9 cellular contexts compared by ENCODE assay signal in the genomic region with DNA sequence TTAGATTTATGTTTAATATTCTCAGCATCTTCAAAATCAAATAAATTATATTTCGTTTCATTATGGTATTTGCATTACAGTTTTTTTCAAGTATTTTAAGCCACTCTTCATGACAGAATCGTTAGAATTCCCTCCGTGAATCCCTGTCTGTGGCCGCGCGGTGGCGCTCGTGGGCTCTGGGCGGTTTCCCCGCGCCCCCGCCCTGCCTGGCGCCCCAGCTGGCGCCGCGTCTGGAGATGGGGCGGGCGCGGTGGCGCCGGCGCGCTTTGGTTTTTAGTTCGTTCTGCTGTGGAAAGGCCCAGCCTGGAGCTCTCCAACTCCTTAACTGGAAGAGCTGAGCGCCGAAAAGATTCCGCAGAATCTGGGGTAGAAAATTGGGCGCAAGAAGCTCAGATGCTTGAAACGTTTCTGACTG. TPM values are rescaled to one million over a fixed set of nuclear protein-coding genes. Genes with fewer than 3 reads are reported as not detected.
DNase-seq lines count a peak whose midpoint lies in the region; ATAC-seq and TF ChIP-seq lines count a peak whose summit lies in the region.
"Had no signal": no experiment of that assay in that cellular context is flagged by ENCODE, and none has a peak within 500 bp of the region (broad histone marks: within the 10 kb centered on the region; RNA-seq: fewer than 3 reads in every experiment).

No MANE protein-coding gene starts in this region.

- H3K9ac ChIP-seq in IMR-90 (ENCODE audit: low read depth, low read length) (peak overlapping the region; percentile 16), adipocyte (ENCODE audit: low read length) (peak overlapping the region; percentile 76)

- CTCF ChIA-PET in CD8-positive, alpha-beta T cell (lab: Charles Lee) = interaction anchor here (0.6 to 1.1 kb wide), 6 partner anchors 8 to 109 kb away, joined by 3 to 4 read pairs (median 3); no protein-coding TSS in a partner anchor
- CTCF ChIA-PET in IMR-90 (lab: Yijun Ruan, JAX) = interaction anchor here (0.8 to 1.1 kb wide), 2 partner anchors 13 to 22 kb away, joined by 4 read pairs; no protein-coding TSS in a partner anchor

- no peak overlapping the region for H3K27ac ChIP-seq in CD8-positive, alpha-beta T cell (ENCODE audit: low read depth, low read length)
- peak overlapping the region; percentile 17; the same call in 1 of the 2 replicates for H3K27ac ChIP-seq in IMR-90 (ENCODE audit: insufficient read depth, low read length)
- H3K27ac ChIP-seq in heart left ventricle = peak overlapping the region in 6 of 12 donors; percentile 15 to 68 (median 32)

- H3K14ac ChIP-seq in IMR-90 (replicated peaks; ENCODE audit: low read depth, low read length) = peak overlapping the region; percentile 61; the same call in 1 of the 2 replicates

- H3K23ac ChIP-seq in IMR-90 (ENCODE audit: low read depth, low read length) = no peak overlapping the region

- POLR2A ChIA-PET in CD8-positive, alpha-beta T cell (lab: Charles Lee) = interaction anchor here (1.0 kb wide), 1 partner anchor 28 kb away, joined by 3 read pairs; no protein-coding TSS in a partner anchor
- POLR2A ChIA-PET in IMR-90 (lab: Charles Lee; ENCODE audit: unreplicated experiment) = no interaction called here

- peak overlapping the region in 1 of 2 experiments; percentile 12; a peak in 1 of 4 replicates for H4K8ac ChIP-seq in IMR-90 (ENCODE audit: low read depth in 2 of 2, low read length in 2 of 2)

- H2AK9ac ChIP-seq in IMR-90 (replicated peaks; ENCODE audit: low read depth, low read length, poor library complexity) = peak overlapping the region; percentile 47

- H3K4ac ChIP-seq in IMR-90 (ENCODE audit: low read depth, low read length) = no peak overlapping the region

- H4K5ac ChIP-seq in IMR-90 (ENCODE audit: low read depth, low read length) = no peak overlapping the region

- no peaks in the 10 kb centered on the region for H3K27me3 Mint-ChIP-seq in CD8-positive, alpha-beta T cell (ENCODE audit: low read depth)
- H3K27me3 Mint-ChIP-seq in progenitor cell of endocrine pancreas = no peaks in the 10 kb centered on the region
- H3K27me3 Mint-ChIP-seq: IgD-negative memory B cell had no signal

- peaks cover 18% of the 10 kb centered on the region in 2 experiments for H3K79me1 ChIP-seq in IMR-90 (ENCODE audit: low read depth in 1 of 2, low read length in 2 of 2)

- H3K4me3 ChIP-seq in CD8-positive, alpha-beta T cell (ENCODE audit: low read depth, low read length) = no peak overlapping the region
- H3K4me3 ChIP-seq in IMR-90 (ENCODE audit: insufficient read depth, low read depth, low read length) = no peak overlapping the region
- H3K4me3 ChIP-seq in adipocyte (ENCODE audit: low read length) = peak overlapping the region; percentile 60
- peak overlapping the region in 9 of 12 donors; percentile 20 to 54 (median 36) for H3K4me3 ChIP-seq in heart left ventricle

- H3K36me3 Mint-ChIP-seq in CD8-positive, alpha-beta T cell = peaks cover 69% of the 10 kb centered on the region
- H3K36me3 Mint-ChIP-seq in progenitor cell of endocrine pancreas (ENCODE audit: insufficient read depth) = peaks cover 39% of the 10 kb centered on the region

- no peak overlapping the region for H2BK5ac ChIP-seq in IMR-90 (ENCODE audit: low read depth, low read length, poor library complexity, severe bottlenecking)

- no peak overlapping the region for H4K91ac ChIP-seq in IMR-90 (ENCODE audit: insufficient read depth, low read depth, low read length)

- H3K4me1 Mint-ChIP-seq in CD8-positive, alpha-beta T cell (ENCODE audit: low read depth) = peaks cover 40% of the 10 kb centered on the region
- no peaks in the 10 kb centered on the region for H3K4me1 Mint-ChIP-seq in progenitor cell of endocrine pancreas (ENCODE audit: low read depth)
- H3K4me1 Mint-ChIP-seq: IgD-negative memory B cell had no signal

- no peaks in the 10 kb centered on the region for H3K9me3 ChIP-seq in CD8-positive, alpha-beta T cell (ENCODE audit: low read length)
- H3K9me3 ChIP-seq in IMR-90 (ENCODE audit: control insufficient read depth, insufficient read depth, low read length) (no peaks in the 10 kb centered on the region), adipocyte (ENCODE audit: control insufficient read depth, low read length) (no peaks in the 10 kb centered on the region), heart left ventricle (peaks cover 0 to 9% (median 0%) of the 10 kb centered on the region in 12 donors)

- BruUV-seq in IMR-90 (replicated peaks; lab: Mats Ljungman, UMichigan) = no TSS peak

- no peak overlapping the region for H3K18ac ChIP-seq in IMR-90 (ENCODE audit: low read depth, low read length)

- no peaks in the 10 kb centered on the region for H3K27me3 ChIP-seq in CD8-positive, alpha-beta T cell (ENCODE audit: insufficient read depth, low read length)
- H3K27me3 ChIP-seq in IMR-90 (ENCODE audit: control insufficient read depth, insufficient read depth, low read length) (no peaks in the 10 kb centered on the region), adipocyte (replicated peaks; ENCODE audit: control insufficient read depth, insufficient read depth, low read length) (no peaks in the 10 kb centered on the region), heart left ventricle (peaks cover 0 to under 1% (median 0%) of the 10 kb centered on the region in 9 donors)

- peaks cover 5% of the 10 kb centered on the region for H3K9me3 Mint-ChIP-seq in CD8-positive, alpha-beta T cell
- H3K9me3 Mint-ChIP-seq in progenitor cell of endocrine pancreas (ENCODE audit: low read depth) = peaks cover 7% of the 10 kb centered on the region

- TF ChIP-seq CTCF in CD8-positive, alpha-beta T cell (IDR thresholded peaks at IDR 0.05) = no peak
- TF ChIP-seq CTCF in IMR-90 (conservative IDR thresholded peaks at IDR 0.05; ENCODE audit: low read depth, low read length) (peak; percentile 93), heart left ventricle (IDR thresholded peaks at IDR 0.05) (peak; percentile 55 to 94 (median 78)), progenitor cell of endocrine pancreas (IDR thresholded peaks at IDR 0.05; ENCODE audit: unreplicated experiment) (peak; percentile 71)

- H2BK20ac ChIP-seq in IMR-90 (ENCODE audit: low read depth, low read length) = no peak overlapping the region

- WGBS in IMR-90 (ENCODE audit: extremely low coverage in 2 of 2, insufficient read length in 1 of 2), 2 experiments = 13% methylated on average over 13 of the region's 29 CpGs; no CpG with 5 or more reads in 1 of the 2 experiments
- 18 to 26% (median 20%) methylated on average over 29 of the region's 29 CpGs for WGBS in heart left ventricle, 4 donors

- peak in 4 of 7 experiments; percentile 17 to 76 (median 61) for DNase-seq in CD8-positive, alpha-beta T cell
- DNase-seq in IMR-90 = peak; percentile 82
- DNase-seq in adipocyte (ENCODE audit: low read depth) = peak; percentile 82
- DNase-seq in heart left ventricle = peak; percentile 54 to 81 (median 70)
- no peak for DNase-seq in progenitor cell of endocrine pancreas (ENCODE audit: low spot score, unreplicated experiment)
- DNase-seq in NCI-H2081 treated with DMSO at 0.1 percent for 48 hours (lab: John Stamatoyannopoulos, UW) = no peak

- no peak overlapping the region for H3K56ac ChIP-seq in IMR-90 (ENCODE audit: extremely low read depth, insufficient read depth, low read length)

- no peak overlapping the region for H2AK5ac ChIP-seq in IMR-90 (ENCODE audit: low read depth, low read length)

- H3K4me2 ChIP-seq in IMR-90 (ENCODE audit: low read depth, low read length) = peak overlapping the region; percentile 50; the same call in 1 of the 2 replicates

- peak; percentile 69 for TF ChIP-seq RAD21 in IMR-90 (IDR thresholded peaks at IDR 0.05; ENCODE audit: low read length)

- H2AFZ ChIP-seq in IMR-90 (replicated peaks; ENCODE audit: low read length, poor library complexity) = peak overlapping the region; percentile 86

- intact Hi-C loops in CD8-positive, alpha-beta T cell (cut with DNase I, micrococcal nuclease) = no loop called here
- intact Hi-C loops in IMR-90 (cut with micrococcal nuclease) (no loop called here), heart left ventricle (cut with DNase I) (no loop called here)

- dilution Hi-C loops in IMR-90 (cut with HindIII; ENCODE audit: low sequenced_read_pairs, unreplicated experiment) = no loop called here

- H3K9me1 ChIP-seq in IMR-90 (ENCODE audit: insufficient read depth, low read length) = peaks cover 6% of the 10 kb centered on the region

- peaks cover 13% of the 10 kb centered on the region for H3K36me3 ChIP-seq in CD8-positive, alpha-beta T cell (ENCODE audit: insufficient read depth, low read length)
- peaks cover 31% of the 10 kb centered on the region for H3K36me3 ChIP-seq in IMR-90 (ENCODE audit: control insufficient read depth, insufficient read depth, low read length)
- peaks cover 39% of the 10 kb centered on the region for H3K36me3 ChIP-seq in adipocyte (ENCODE audit: control insufficient read depth, insufficient read depth, low read length, severe bottlenecking)
- peaks cover 0 to 72% (median 49%) of the 10 kb centered on the region in 9 donors for H3K36me3 ChIP-seq in heart left ventricle

- no peak overlapping the region for H2BK120ac ChIP-seq in IMR-90 (ENCODE audit: low read depth, low read length)

- H3K27ac Mint-ChIP-seq in CD8-positive, alpha-beta T cell = no peak overlapping the region
- no peak overlapping the region for H3K27ac Mint-ChIP-seq in progenitor cell of endocrine pancreas

- H2BK15ac ChIP-seq in IMR-90 (ENCODE audit: low read depth, low read length) = no peak overlapping the region

- in situ Hi-C loops in IMR-90 (cut with MboI; ENCODE audit: low sequenced_read_pairs) = no loop called here

- peak; percentile 78 for ATAC-seq in CD8-positive, alpha-beta T cell
- ATAC-seq in IMR-90 (ENCODE audit: low read depth) (peak; percentile 93), heart left ventricle (peak; percentile 53 to 81 (median 76)), HG03342 (IDR thresholded peaks at IDR 0.05; ENCODE audit: unreplicated experiment) (no peak), HG02840 (IDR thresholded peaks at IDR 0.05; ENCODE audit: low FRiP score, unreplicated experiment) (no peak)

- TF ChIP-seq POLR2A in IMR-90 (IDR thresholded peaks at IDR 0.05; ENCODE audit: low read depth, low read length) (no peak), heart left ventricle (IDR thresholded peaks at IDR 0.05) (no peak)

- H3K4me3 Mint-ChIP-seq in CD8-positive, alpha-beta T cell = peak overlapping the region; percentile 45
- no peak overlapping the region for H3K4me3 Mint-ChIP-seq in progenitor cell of endocrine pancreas (ENCODE audit: low read depth)
- H3K4me3 Mint-ChIP-seq: IgD-negative memory B cell had no signal

- peaks cover 13% of the 10 kb centered on the region for H3K4me1 ChIP-seq in CD8-positive, alpha-beta T cell (ENCODE audit: insufficient read depth, low read length)
- no peaks in the 10 kb centered on the region for H3K4me1 ChIP-seq in IMR-90 (ENCODE audit: control insufficient read depth, insufficient read depth, low read length)
- peaks cover 13% of the 10 kb centered on the region for H3K4me1 ChIP-seq in adipocyte (ENCODE audit: control insufficient read depth, insufficient read depth, low read length)
- H3K4me1 ChIP-seq in heart left ventricle = peaks cover 0 to 6% (median 0%) of the 10 kb centered on the region in 12 donors

- H4K20me1 ChIP-seq in IMR-90 (ENCODE audit: insufficient read depth, low read length) = no peaks in the 10 kb centered on the region

RNA-seq across cellular contexts. Expression of gene PRMT2, which starts 25.7 kb away (rescaled TPM):
- 10 to 100 TPM; 78.8 to 78.9 TPM for total RNA-seq in CD8-positive, alpha-beta T cell
- total RNA-seq in IMR-90 (2012; rRNA removed) (126 and 127 TPM in 2 replicates), heart left ventricle (10 to 100 TPM; 35.1 to 74.8 (median 56.4) TPM), progenitor cell of endocrine pancreas (91.9 and 94.1 TPM in 2 replicates)
- polyA plus RNA-seq in IMR-90 (2012; rRNA removed) (159 and 162 TPM in 2 replicates), heart left ventricle (10 to 100 TPM; 27.3 to 53.1 TPM)
- 169 and 183 TPM in 2 replicates for polyA plus RNA-seq in IMR-90 (2012; cell fraction: cytosol; rRNA removed)
- polyA plus RNA-seq in IMR-90 (2012; cell fraction: nucleus; rRNA removed; ENCODE audit: low replicate concordance) = 159 and 168 TPM in 2 replicates

RNA-seq across cellular contexts. Expression of gene S100B, which starts 56.3 kb away (rescaled TPM):
- 10 to 100 TPM; 26.9 to 27.1 TPM for total RNA-seq in CD8-positive, alpha-beta T cell
- total RNA-seq in IMR-90 (2012; rRNA removed) (0.18 TPM in 1 of 2 replicates, not detected in the other), heart left ventricle (10 to 100 TPM in 2 of 9 donors, 1 to 10 TPM in 5, under 1 TPM in 2; 0.49 to 36.3 (median 3.3) TPM), progenitor cell of endocrine pancreas (not detected in 2 replicates)
- polyA plus RNA-seq in IMR-90 (2012; rRNA removed) (0.26 and 0.43 TPM in 2 replicates), heart left ventricle (1 to 10 TPM; 2.8 to 6.4 TPM)
- 0.04 and 0.16 TPM in 2 replicates for polyA plus RNA-seq in IMR-90 (2012; cell fraction: cytosol; rRNA removed)
- 0.14 TPM in 1 of 2 replicates, not detected in the other for polyA plus RNA-seq in IMR-90 (2012; cell fraction: nucleus; rRNA removed; ENCODE audit: low replicate concordance)

Comparison
In these comparisons a context has a peak if more than half of its experiments do, and no peak if none do; other contexts are left out.
1. ATAC-seq: peak in CD8-positive, alpha-beta T cell (single experiment), IMR-90 (single experiment) and heart left ventricle (4 of 4); none in HG03342 (single experiment) and HG02840 (single experiment).
2. DNase-seq: peak in CD8-positive, alpha-beta T cell (4 of 7), IMR-90 (single experiment), adipocyte (single experiment) and heart left ventricle (5 of 5); none in progenitor cell of endocrine pancreas (single experiment) and NCI-H2081 treated with DMSO at 0.1 percent for 48 hours (single experiment).
3. H3K4me3 ChIP-seq: peak in adipocyte (single experiment) and heart left ventricle (9 of 12); none in CD8-positive, alpha-beta T cell (single experiment) and IMR-90 (single experiment).